Comparison of ENCODE assay signal across 8 cellular contexts in genomic region chr1:234478152-234478480, GRCh38. TPM values are rescaled to one million over a fixed set of nuclear protein-coding genes. Genes with fewer than 3 reads are reported as not detected.
DNase-seq lines count a peak whose midpoint lies in the region; ATAC-seq and TF ChIP-seq lines count a peak whose summit lies in the region.

No MANE protein-coding gene starts in this region.

- DNase-seq in AG09309 (ENCODE audit: low read depth), result no peak
- peak; percentile 77 for DNase-seq in NCI-H748 (lab: John Stamatoyannopoulos, UW; ENCODE audit: unreplicated experiment)
- DNase-seq in activated T-cell treated with anti-CD3 and anti-CD28 coated beads for 1 hour (ENCODE audit: low read depth), result peak; percentile 55
- DNase-seq in esophagus muscularis mucosa (ENCODE audit: extremely low spot score), result no peak
- peak; percentile 78 for DNase-seq in neural progenitor cell (ENCODE audit: low spot score)
- DNase-seq in substantia nigra (lab: John Stamatoyannopoulos, UW), result peak in 8 of 49 donors; percentile 27 to 88 (median 56)

- H3K27me3 Mint-ChIP-seq in neural progenitor cell (ENCODE audit: insufficient read depth, low read depth), result peaks cover 2% of the 10 kb centered on the region

- no peaks in the 10 kb centered on the region for H3K9me3 Mint-ChIP-seq in neural progenitor cell

- peak; percentile 61 for ATAC-seq in GM18909 (IDR thresholded peaks at IDR 0.05; ENCODE audit: poor library complexity, unreplicated experiment)
- peak; percentile 58 for ATAC-seq in HG03103 (IDR thresholded peaks at IDR 0.05; ENCODE audit: low read depth, unreplicated experiment)

- TF ChIP-seq CTCF in AG09309 (IDR thresholded peaks at IDR 0.05; ENCODE audit: control insufficient read depth, insufficient read depth, low read depth, low read length, missing control alignments) (no peak), esophagus muscularis mucosa (IDR thresholded peaks at IDR 0.05) (no peak), neural progenitor cell (IDR thresholded peaks at IDR 0.05) (no peak)

- intact Hi-C loops in esophagus muscularis mucosa (cut with DNase I), result no loop called here

- no peak overlapping the region for H3K27ac Mint-ChIP-seq in neural progenitor cell

- no peak for TF ChIP-seq POLR2A in esophagus muscularis mucosa (IDR thresholded peaks at IDR 0.05; ENCODE audit: low read depth)

- H3K4me1 Mint-ChIP-seq in neural progenitor cell, result peaks cover 14% of the 10 kb centered on the region

- H2AFZ ChIP-seq in neural progenitor cell (replicated peaks), result peak overlapping the region; percentile 5

- no peaks in the 10 kb centered on the region for H3K36me3 ChIP-seq in esophagus muscularis mucosa
- H3K36me3 ChIP-seq in neural progenitor cell, result no peaks in the 10 kb centered on the region

- H3K79me2 ChIP-seq in neural progenitor cell (ENCODE audit: low read depth), result peaks cover 49% of the 10 kb centered on the region

- H3K4me1 ChIP-seq in esophagus muscularis mucosa, result peaks cover 0 to 27% (median 16%) of the 10 kb centered on the region in 4 donors
- H3K4me1 ChIP-seq in neural progenitor cell, result peaks cover 26% of the 10 kb centered on the region

- WGBS in esophagus muscularis mucosa, result 0% methylated on average over 1 of the region's 43 CpGs

- TF ChIP-seq EP300 in esophagus muscularis mucosa (IDR thresholded peaks at IDR 0.05), result no peak

- H3K9me3 ChIP-seq in esophagus muscularis mucosa (no peaks in the 10 kb centered on the region), neural progenitor cell (ENCODE audit: low read depth) (no peaks in the 10 kb centered on the region)

- H3K4me3 Mint-ChIP-seq in neural progenitor cell, result peak overlapping the region; percentile 91

- peak overlapping the region; percentile 89 for H3K4me2 ChIP-seq in neural progenitor cell

- peak overlapping the region; percentile 66 for H3K4me3 ChIP-seq in AG09309 (ENCODE audit: control insufficient read depth, low read depth, low read length)
- H3K4me3 ChIP-seq in esophagus muscularis mucosa, result peak overlapping the region; percentile 78 to 95 (median 84)
- peak overlapping the region; percentile 78 for H3K4me3 ChIP-seq in neural progenitor cell

- H4K20me1 ChIP-seq in neural progenitor cell (ENCODE audit: low read depth), result peaks cover 18% of the 10 kb centered on the region

- no peak overlapping the region for H3K9ac ChIP-seq in neural progenitor cell

- peak overlapping the region; percentile 88 to 94 (median 92) for H3K27ac ChIP-seq in esophagus muscularis mucosa (replicated peaks in 1 of 4)
- no peak overlapping the region for H3K27ac ChIP-seq in neural progenitor cell
- peak overlapping the region; percentile 64 for H3K27ac ChIP-seq in substantia nigra (ENCODE audit: low read depth, low read length, poor library complexity, severe bottlenecking)

- H3K27me3 ChIP-seq in esophagus muscularis mucosa (peaks cover 0 to under 1% (median 0%) of the 10 kb centered on the region in 4 donors), neural progenitor cell (peaks cover 13% of the 10 kb centered on the region)

- peaks cover 5% of the 10 kb centered on the region for H3F3A ChIP-seq in neural progenitor cell (ENCODE audit: low read depth)

- H3K36me3 Mint-ChIP-seq in neural progenitor cell, result no peaks in the 10 kb centered on the region

RNA-seq across cellular contexts. Expression of gene TARBP1, which starts 0.9 kb away (rescaled TPM):
- total RNA-seq in esophagus muscularis mucosa (10 to 100 TPM in 2 of 4 donors, 1 to 10 TPM in 2; 5.8 to 11.1 (median 9.8) TPM), neural progenitor cell (ENCODE audit: low replicate concordance) (60.1 and 99.0 TPM in 2 replicates)

Comparison
In these comparisons a context has a peak if more than half of its experiments do, and no peak if none do; other contexts are left out.
1. DNase-seq: peak in NCI-H748 (single experiment), activated T-cell treated with anti-CD3 and anti-CD28 coated beads for 1 hour (single experiment) and neural progenitor cell (single experiment); none in AG09309 (single experiment) and esophagus muscularis mucosa (single experiment).
2. Peak in every context shown above with its lines, with median percentiles within 50 percentile points of each other: H3K4me3 ChIP-seq.